ENCODE assay signal across 13 cellular contexts in genomic region chr15:90674476-90674875, GRCh38.
"Had no signal": no experiment of that assay in that cellular context is flagged by ENCODE, and none has a peak within 500 bp of the region (broad histone marks: within the 10 kb centered on the region; RNA-seq: fewer than 3 reads in every experiment).

No MANE protein-coding gene starts in this region.

- H3K27ac ChIP-seq: coronary artery, gastroesophageal sphincter, heart left ventricle, left ventricle myocardium inferior, tibial nerve, uterus had no signal

- H3K4me3 ChIP-seq: coronary artery, gastroesophageal sphincter, heart left ventricle, left ventricle myocardium inferior, tibial nerve, uterus had no signal

- H3K36me3 Mint-ChIP-seq: activated naive CD8-positive, alpha-beta T cell had no signal

- DNase-seq: activated CD8-positive, alpha-beta memory T cell treated with anti-CD3 and anti-CD28 coated beads for 24 hours; heart left ventricle; left ventricle myocardium inferior; mammary epithelial cell; stimulated activated CD4-positive, alpha-beta T cell treated with anti-CD3 and anti-CD28 coated beads, Interleukin-2, amount 100 ng/mL, for 24 hours; stimulated activated naive CD4-positive, alpha-beta T cell treated with Interleukin-2 at 50 U/mL for 16 hours; uterus had no signal

- H3K27me3 Mint-ChIP-seq: activated naive CD8-positive, alpha-beta T cell had no signal

- ATAC-seq: activated CD4-positive, CD25-positive, alpha-beta regulatory T cell treated with anti-CD3 and anti-CD28 coated beads, Interleukin-2, amount 50 U/mL, for 24 hours; gastroesophageal sphincter; heart left ventricle had no signal

- H3K27ac Mint-ChIP-seq: activated naive CD8-positive, alpha-beta T cell; T-helper 1 cell treated with Interleukin-12 subunit alpha and Interleukin-12 subunit beta and Interleukin-4 antibody, amounts not matched to agents 30 μg/mL and 1 μg/mL, for 36 hours had no signal

- H3K9me3 ChIP-seq: gastroesophageal sphincter, heart left ventricle, left ventricle myocardium inferior, tibial nerve, uterus had no signal

- H3K27me3 ChIP-seq: gastroesophageal sphincter, heart left ventricle, tibial nerve, uterus had no signal

- H3K4me3 Mint-ChIP-seq: activated naive CD8-positive, alpha-beta T cell; T-helper 1 cell treated with Interleukin-12 subunit alpha and Interleukin-12 subunit beta and Interleukin-4 antibody, amounts not matched to agents 30 μg/mL and 1 μg/mL, for 36 hours had no signal

- H3K4me1 ChIP-seq: gastroesophageal sphincter, heart left ventricle, left ventricle myocardium inferior, uterus had no signal

- H3K36me3 ChIP-seq: gastroesophageal sphincter, heart left ventricle, left ventricle myocardium inferior, tibial nerve, uterus had no signal
